1 cellular context compared by ENCODE assay signal in genomic region chr17:65400701-65401100, GRCh38.
TF ChIP-seq lines count a peak whose summit lies in the region.

No MANE protein-coding gene starts in this region.

TF ChIP-seq in K562, 482 proteins besides CTCF, POLR2A, EP300 and RAD21 (continued from another document):
- TF ChIP-seq, protein P1, sequence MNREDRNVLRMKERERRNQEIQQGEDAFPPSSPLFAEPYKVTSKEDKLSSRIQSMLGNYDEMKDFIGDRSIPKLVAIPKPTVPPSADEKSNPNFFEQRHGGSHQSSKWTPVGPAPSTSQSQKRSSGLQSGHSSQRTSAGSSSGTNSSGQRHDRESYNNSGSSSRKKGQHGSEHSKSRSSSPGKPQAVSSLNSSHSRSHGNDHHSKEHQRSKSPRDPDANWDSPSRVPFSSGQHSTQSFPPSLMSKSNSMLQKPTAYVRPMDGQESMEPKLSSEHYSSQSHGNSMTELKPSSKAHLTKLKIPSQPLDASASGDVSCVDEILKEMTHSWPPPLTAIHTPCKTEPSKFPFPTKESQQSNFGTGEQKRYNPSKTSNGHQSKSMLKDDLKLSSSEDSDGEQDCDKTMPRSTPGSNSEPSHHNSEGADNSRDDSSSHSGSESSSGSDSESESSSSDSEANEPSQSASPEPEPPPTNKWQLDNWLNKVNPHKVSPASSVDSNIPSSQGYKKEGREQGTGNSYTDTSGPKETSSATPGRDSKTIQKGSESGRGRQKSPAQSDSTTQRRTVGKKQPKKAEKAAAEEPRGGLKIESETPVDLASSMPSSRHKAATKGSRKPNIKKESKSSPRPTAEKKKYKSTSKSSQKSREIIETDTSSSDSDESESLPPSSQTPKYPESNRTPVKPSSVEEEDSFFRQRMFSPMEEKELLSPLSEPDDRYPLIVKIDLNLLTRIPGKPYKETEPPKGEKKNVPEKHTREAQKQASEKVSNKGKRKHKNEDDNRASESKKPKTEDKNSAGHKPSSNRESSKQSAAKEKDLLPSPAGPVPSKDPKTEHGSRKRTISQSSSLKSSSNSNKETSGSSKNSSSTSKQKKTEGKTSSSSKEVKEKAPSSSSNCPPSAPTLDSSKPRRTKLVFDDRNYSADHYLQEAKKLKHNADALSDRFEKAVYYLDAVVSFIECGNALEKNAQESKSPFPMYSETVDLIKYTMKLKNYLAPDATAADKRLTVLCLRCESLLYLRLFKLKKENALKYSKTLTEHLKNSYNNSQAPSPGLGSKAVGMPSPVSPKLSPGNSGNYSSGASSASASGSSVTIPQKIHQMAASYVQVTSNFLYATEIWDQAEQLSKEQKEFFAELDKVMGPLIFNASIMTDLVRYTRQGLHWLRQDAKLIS (CRISPR knock-in tag; IDR thresholded peaks at IDR 0.05), result no peak
